Comparison of ENCODE assay signal across 11 cellular contexts in genomic region chr10:70363292-70363691, GRCh38. TPM values are rescaled to one million over a fixed set of nuclear protein-coding genes. Genes with fewer than 3 reads are reported as not detected.
DNase-seq lines count a peak whose midpoint lies in the region; TF ChIP-seq lines count a peak whose summit lies in the region.
"Had no signal": no experiment of that assay in that cellular context is flagged by ENCODE, and none has a peak within 500 bp of the region (broad histone marks: within the 10 kb centered on the region; RNA-seq: fewer than 3 reads in every experiment).

No MANE protein-coding gene starts in this region.

- H2BK15ac ChIP-seq in mesenchymal stem cell (ENCODE audit: low read depth, poor library complexity, severe bottlenecking): peak overlapping the region; percentile 85

- H4K20me1 ChIP-seq in PC-9 (ENCODE audit: insufficient read depth): no peaks in the 10 kb centered on the region

- H3K9me3 Mint-ChIP-seq in MCF 10A (ENCODE audit: unreplicated experiment): no peaks in the 10 kb centered on the region
- no peaks in the 10 kb centered on the region for H3K9me3 Mint-ChIP-seq in activated T-helper 2 cell treated with anti-CD3 and anti-CD28 coated beads, Interferon-gamma antibody, Interleukin-2, Interleukin-4, amounts not matched to agents 10 μg/mL and 5 μg/mL and 100 μg/mL, durations not matched to agents 14 hours and 24 hours and 36 hours
- H3K9me3 Mint-ChIP-seq: CD4-positive, alpha-beta memory T cell had no signal

- H2BK5ac ChIP-seq in mesenchymal stem cell (ENCODE audit: low read depth, low read length, poor library complexity, severe bottlenecking): no peak overlapping the region

- intact Hi-C loops in PC-9 (cut with micrococcal nuclease; ENCODE audit: unreplicated experiment) (loop anchor here (10.0 kb wide), 1 partner anchor 218 kb away; the partner anchor contains the start of gene TYSND1), MCF 10A (cut with micrococcal nuclease) (no loop called here)
- intact Hi-C loops in activated T-helper 2 cell treated with anti-CD3 and anti-CD28 coated beads, Interferon-gamma antibody, Interleukin-2, Interleukin-4, amounts not matched to agents 10 μg/mL and 5 μg/mL and 100 μg/mL, durations not matched to agents 14 hours and 24 hours and 36 hours (cut with micrococcal nuclease): no loop called here

- peak overlapping the region; percentile 97 to 100 for H2BK12ac ChIP-seq in mesenchymal stem cell (ENCODE audit: low read length in 2 of 2)

- H3K9me3 ChIP-seq in PC-9 (ENCODE audit: insufficient read depth, low read depth): no peaks in the 10 kb centered on the region
- H3K9me3 ChIP-seq in mesenchymal stem cell (ENCODE audit: control insufficient read depth, low read length): no peaks in the 10 kb centered on the region

- peaks cover 6% of the 10 kb centered on the region for H3K4me1 Mint-ChIP-seq in MCF 10A (ENCODE audit: insufficient read depth, unreplicated experiment)
- peaks cover 8% of the 10 kb centered on the region for H3K4me1 Mint-ChIP-seq in activated T-helper 2 cell treated with anti-CD3 and anti-CD28 coated beads, Interferon-gamma antibody, Interleukin-2, Interleukin-4, amounts not matched to agents 10 μg/mL and 5 μg/mL and 100 μg/mL, durations not matched to agents 14 hours and 24 hours and 36 hours (ENCODE audit: low read depth)

- H3K27me3 ChIP-seq in PC-9 (ENCODE audit: insufficient read depth, low read depth) (no peaks in the 10 kb centered on the region), mesenchymal stem cell (ENCODE audit: control insufficient read depth in 1 of 2, insufficient read depth in 1 of 2, low read length in 2 of 2) (peaks cover 0 to 12% of the 10 kb centered on the region in 2 experiments)

- H3K36me3 Mint-ChIP-seq in MCF 10A (ENCODE audit: insufficient read depth, unreplicated experiment): no peaks in the 10 kb centered on the region
- peaks cover 2% of the 10 kb centered on the region for H3K36me3 Mint-ChIP-seq in activated T-helper 2 cell treated with anti-CD3 and anti-CD28 coated beads, Interferon-gamma antibody, Interleukin-2, Interleukin-4, amounts not matched to agents 10 μg/mL and 5 μg/mL and 100 μg/mL, durations not matched to agents 14 hours and 24 hours and 36 hours (ENCODE audit: low read depth)

- H3K27me3 Mint-ChIP-seq in MCF 10A (ENCODE audit: insufficient read depth, unreplicated experiment): no peaks in the 10 kb centered on the region
- H3K27me3 Mint-ChIP-seq in activated T-helper 2 cell treated with anti-CD3 and anti-CD28 coated beads, Interferon-gamma antibody, Interleukin-2, Interleukin-4, amounts not matched to agents 10 μg/mL and 5 μg/mL and 100 μg/mL, durations not matched to agents 14 hours and 24 hours and 36 hours (ENCODE audit: low read depth): no peaks in the 10 kb centered on the region

- no peak for TF ChIP-seq CTCF in PC-9 (conservative IDR thresholded peaks at IDR 0.05)
- TF ChIP-seq CTCF in MCF 10A (IDR thresholded peaks at IDR 0.05; ENCODE audit: unreplicated experiment): no peak

- H3K9ac ChIP-seq in mesenchymal stem cell (ENCODE audit: low read length): peak overlapping the region; percentile 85

- peak overlapping the region in 1 of 2 experiments; percentile 95 for H3K14ac ChIP-seq in mesenchymal stem cell (ENCODE audit: low read length in 2 of 2)

- DNase-seq in PC-9 (no peak), MCF 10A (ENCODE audit: unreplicated experiment) (no peak), mesenchymal stem cell (no peak), substantia nigra (lab: John Stamatoyannopoulos, UW) (no peak), occipital lobe (lab: John Stamatoyannopoulos, UW) (no peak), SKM-1 (lab: John Stamatoyannopoulos, UW; ENCODE audit: unreplicated experiment) (no peak), NCI-H82 treated with DMSO at 0.1 percent for 48 hours (lab: John Stamatoyannopoulos, UW; ENCODE audit: unreplicated experiment) (no peak)
- DNase-seq in activated T-helper 2 cell treated with anti-CD3 and anti-CD28 coated beads, Interferon-gamma antibody, Interleukin-2, Interleukin-4, amounts not matched to agents 10 μg/mL and 5 μg/mL and 100 μg/mL, durations not matched to agents 14 hours and 24 hours and 36 hours (ENCODE audit: low spot score): no peak
- DNase-seq: activated T-cell treated with anti-CD3 and anti-CD28 coated beads, Interleukin-2, amount 50 U/mL, for 1 hour; CD4-positive, alpha-beta memory T cell; SW 1271 had no signal

- H3K27ac Mint-ChIP-seq in MCF 10A (ENCODE audit: low read depth, unreplicated experiment): peak overlapping the region; percentile 92
- H3K27ac Mint-ChIP-seq in activated T-helper 2 cell treated with anti-CD3 and anti-CD28 coated beads, Interferon-gamma antibody, Interleukin-2, Interleukin-4, amounts not matched to agents 10 μg/mL and 5 μg/mL and 100 μg/mL, durations not matched to agents 14 hours and 24 hours and 36 hours: no peak overlapping the region
- H3K27ac Mint-ChIP-seq: CD4-positive, alpha-beta memory T cell had no signal

- H4K8ac ChIP-seq in mesenchymal stem cell (ENCODE audit: low read length): peak overlapping the region; percentile 93

- no peaks in the 10 kb centered on the region for H3K36me3 ChIP-seq in PC-9 (ENCODE audit: low read depth)
- H3K36me3 ChIP-seq in mesenchymal stem cell (ENCODE audit: control insufficient read depth in 1 of 2, insufficient read depth in 2 of 2, low read depth in 1 of 2, low read length in 2 of 2): peaks cover 0 to 3% of the 10 kb centered on the region in 2 experiments

- no peak overlapping the region for H3K4me3 Mint-ChIP-seq in MCF 10A (ENCODE audit: unreplicated experiment)
- H3K4me3 Mint-ChIP-seq in activated T-helper 2 cell treated with anti-CD3 and anti-CD28 coated beads, Interferon-gamma antibody, Interleukin-2, Interleukin-4, amounts not matched to agents 10 μg/mL and 5 μg/mL and 100 μg/mL, durations not matched to agents 14 hours and 24 hours and 36 hours (ENCODE audit: low read depth): no peak overlapping the region
- H3K4me3 Mint-ChIP-seq: CD4-positive, alpha-beta memory T cell had no signal

- H2AK5ac ChIP-seq in mesenchymal stem cell (ENCODE audit: low read length, severe bottlenecking): peak overlapping the region; percentile 41

- H3K23ac ChIP-seq in mesenchymal stem cell (ENCODE audit: low read length in 2 of 2): no peak overlapping the region

- no TSS peak for BruUV-seq in PC-9 (replicated peaks; lab: Mats Ljungman, UMichigan)
- BruUV-seq in MCF 10A (replicated peaks; lab: Mats Ljungman, UMichigan): no TSS peak

- H3K27ac ChIP-seq in PC-9 (peak overlapping the region; percentile 83), mesenchymal stem cell (ENCODE audit: low read length, poor library complexity, severe bottlenecking) (peak overlapping the region; percentile 76), substantia nigra (ENCODE audit: low read depth, low read length, poor library complexity, severe bottlenecking) (peak overlapping the region; percentile 71)

- H3F3A ChIP-seq in PC-9 (ENCODE audit: insufficient read depth, low read depth): peaks cover 12% of the 10 kb centered on the region; the same call in 1 of the 2 replicates

- peak overlapping the region; percentile 75 for H2BK120ac ChIP-seq in mesenchymal stem cell (ENCODE audit: low read depth, low read length)

- peaks cover 9% of the 10 kb centered on the region for H3K79me2 ChIP-seq in PC-9 (ENCODE audit: low read depth)

- no peak overlapping the region for H3K4me3 ChIP-seq in PC-9
- peak overlapping the region in 1 of 2 experiments; percentile 20 for H3K4me3 ChIP-seq in mesenchymal stem cell (ENCODE audit: insufficient read depth in 1 of 2, low read depth in 1 of 2, low read length in 2 of 2)

- POLR2A ChIA-PET in PC-9 (lab: Charles Lee; ENCODE audit: unreplicated experiment): interaction anchor here (0.8 kb wide), 1 partner anchor 19 kb away, joined by 9 read pairs; no protein-coding TSS in a partner anchor
- POLR2A ChIA-PET in MCF 10A (lab: Yijun Ruan, JAX): interaction anchor here (0.9 to 7.3 kb wide), 16 partner anchors 9 to 216 kb away, joined by 3 to 116 read pairs (median 16); partner anchors contain the start of genes EIF4EBP2, PPA1, SAR1A and TYSND1

- peaks cover 30% of the 10 kb centered on the region for H3K79me1 ChIP-seq in mesenchymal stem cell (replicated peaks; ENCODE audit: low read length, poor library complexity, severe bottlenecking)

- peak overlapping the region; percentile 95 for H4K91ac ChIP-seq in mesenchymal stem cell (ENCODE audit: low read length)

- H3K4ac ChIP-seq in mesenchymal stem cell (ENCODE audit: low read depth in 1 of 2, low read length in 2 of 2): peak overlapping the region; percentile 10 to 67

- peak overlapping the region; percentile 70 for H3K4me2 ChIP-seq in PC-9
- H3K4me2 ChIP-seq in mesenchymal stem cell (ENCODE audit: low read length, poor library complexity, severe bottlenecking): no peak overlapping the region

- H3K18ac ChIP-seq in mesenchymal stem cell (ENCODE audit: low read depth in 1 of 2, low read length in 2 of 2): peak overlapping the region; percentile 29 to 89

- H3K4me1 ChIP-seq in PC-9 (replicated peaks; ENCODE audit: insufficient read depth): peaks cover 22% of the 10 kb centered on the region
- H3K4me1 ChIP-seq in mesenchymal stem cell (ENCODE audit: control insufficient read depth, insufficient read depth, low read depth, low read length): peaks cover 14% of the 10 kb centered on the region

- H2AFZ ChIP-seq in PC-9: peak overlapping the region; percentile 36
- H2AFZ ChIP-seq in mesenchymal stem cell (ENCODE audit: low read depth, low read length): no peak overlapping the region

- CTCF ChIA-PET in PC-9 (lab: Charles Lee): interaction anchor here (0.5 to 3.3 kb wide), 7 partner anchors 46 to 216 kb away, joined by 4 to 85 read pairs (median 12); partner anchors contain the start of gene TYSND1
- CTCF ChIA-PET in MCF 10A (lab: Yijun Ruan, JAX): interaction anchor here (1.0 to 8.1 kb wide), 15 partner anchors 9 to 246 kb away, joined by 3 to 232 read pairs (median 11); partner anchors contain the start of genes EIF4EBP2, PPA1 and TYSND1

- WGBS in mesenchymal stem cell: 86% methylated on average over 1 of the region's 1 CpG

- H3K9me2 ChIP-seq in PC-9 (ENCODE audit: insufficient read depth): no peaks in the 10 kb centered on the region

RNA-seq across cellular contexts. Expression of gene LRRC20, which starts 19.1 kb away (rescaled TPM):
- 40.2 and 41.5 TPM in 2 replicates for total RNA-seq in PC-9 (2021)
- 1.1 and 1.5 TPM in 2 replicates for total RNA-seq in MCF 10A (2022)
- polyA plus RNA-seq in mesenchymal stem cell (2013, experiment 1 of 2): 15.0 TPM
- polyA plus RNA-seq in mesenchymal stem cell (2013, experiment 2 of 2): 16.2 TPM
- 21.5 TPM for total RNA-seq in occipital lobe
- 17.2 and 18.9 TPM in 2 replicates for total RNA-seq in activated T-helper 2 cell treated with anti-CD3 and anti-CD28 coated beads, Interferon-gamma antibody, Interleukin-2, Interleukin-4, amounts not matched to agents 10 μg/mL and 5 μg/mL and 100 μg/mL, durations not matched to agents 14 hours and 24 hours and 36 hours

RNA-seq across cellular contexts. Expression of gene EIF4EBP2, which starts 40.7 kb away (rescaled TPM):
- total RNA-seq in PC-9 (2021): 57.4 and 80.3 TPM in 2 replicates
- 21.2 and 26.1 TPM in 2 replicates for total RNA-seq in MCF 10A (2022)
- polyA plus RNA-seq in mesenchymal stem cell (2013, experiment 1 of 2): 48.3 TPM
- 48.7 TPM for polyA plus RNA-seq in mesenchymal stem cell (2013, experiment 2 of 2)
- total RNA-seq in occipital lobe: 62.5 TPM
- total RNA-seq in activated T-helper 2 cell treated with anti-CD3 and anti-CD28 coated beads, Interferon-gamma antibody, Interleukin-2, Interleukin-4, amounts not matched to agents 10 μg/mL and 5 μg/mL and 100 μg/mL, durations not matched to agents 14 hours and 24 hours and 36 hours: 39.5 and 40.0 TPM in 2 replicates
